22 cellular contexts compared by ENCODE assay signal in genomic region chr17:71071041-71071440, GRCh38.
DNase-seq lines count a peak whose midpoint lies in the region; ATAC-seq, FAIRE-seq and TF ChIP-seq lines count a peak whose summit lies in the region.
"Had no signal": no experiment of that assay in that cellular context is flagged by ENCODE, and none has a peak within 500 bp of the region (broad histone marks: within the 10 kb centered on the region; RNA-seq: fewer than 3 reads in every experiment).

No MANE protein-coding gene starts in this region.

- H2AFZ ChIP-seq in mammary epithelial cell (ENCODE audit: low read depth, low read length) (no peak overlapping the region), astrocyte (ENCODE audit: low read depth, low read length) (no peak overlapping the region), mesenchymal stem cell (ENCODE audit: low read depth, low read length) (no peak overlapping the region), OCI-LY7 (ENCODE audit: low read length) (no peak overlapping the region)

- H3K18ac ChIP-seq in mesenchymal stem cell (ENCODE audit: low read depth in 1 of 2, low read length in 2 of 2): no peak overlapping the region

- H2BK120ac ChIP-seq in mesenchymal stem cell (ENCODE audit: low read depth, low read length): no peak overlapping the region

- H3K9ac ChIP-seq in mammary epithelial cell (ENCODE audit: insufficient read depth, low read length) (no peak overlapping the region), astrocyte (ENCODE audit: low read length) (no peak overlapping the region), mesenchymal stem cell (ENCODE audit: low read length) (peak overlapping the region; percentile 1)

- POLR2A ChIA-PET in MCF 10A (lab: Yijun Ruan, JAX) (interaction anchor here (0.6 kb wide), 1 partner anchor 16 kb away, joined by 3 read pairs; no protein-coding TSS in a partner anchor), OCI-LY7 (lab: Charles Lee) (no interaction called here)

- CTCF ChIA-PET in mammary epithelial cell (lab: Charles Lee; ENCODE audit: low non-redundant PET): no interaction called here
- CTCF ChIA-PET in MCF 10A (lab: Yijun Ruan, JAX): no interaction called here
- CTCF ChIA-PET in OCI-LY7 (lab: Charles Lee; ENCODE audit: unreplicated experiment): no interaction called here

- H3K9me3 ChIP-seq in mammary epithelial cell (replicated peaks; ENCODE audit: insufficient read depth, low read length): no peaks in the 10 kb centered on the region
- no peaks in the 10 kb centered on the region for H3K9me3 ChIP-seq in astrocyte (ENCODE audit: insufficient read depth, low read depth, low read length)
- no peaks in the 10 kb centered on the region for H3K9me3 ChIP-seq in mesenchymal stem cell (ENCODE audit: control insufficient read depth, low read length)
- no peaks in the 10 kb centered on the region for H3K9me3 ChIP-seq in OCI-LY7 (ENCODE audit: low read length)

- TF ChIP-seq CTCF in mammary epithelial cell (conservative IDR thresholded peaks at IDR 0.05 in 1 of 2, IDR thresholded peaks at IDR 0.05 in 1 of 2; ENCODE audit: extremely low read depth in 1 of 2, insufficient read depth in 1 of 2, low read depth in 1 of 2, low read length in 2 of 2) (no peak), MCF 10A (IDR thresholded peaks at IDR 0.05; ENCODE audit: unreplicated experiment) (no peak), astrocyte (IDR thresholded peaks at IDR 0.05; ENCODE audit: insufficient read depth, low read depth, low read length) (no peak), OCI-LY7 (conservative IDR thresholded peaks at IDR 0.05; ENCODE audit: low read length) (no peak), natural killer cell (IDR thresholded peaks at IDR 0.05) (no peak)

- no peaks in the 10 kb centered on the region for H3K27me3 Mint-ChIP-seq in MCF 10A (ENCODE audit: insufficient read depth, unreplicated experiment)
- H3K27me3 Mint-ChIP-seq in astrocyte (ENCODE audit: low read depth, unreplicated experiment): no peaks in the 10 kb centered on the region
- H3K27me3 Mint-ChIP-seq in natural killer cell (ENCODE audit: low read depth in 2 of 2): no peaks in the 10 kb centered on the region

- H3K4me3 Mint-ChIP-seq in MCF 10A (ENCODE audit: unreplicated experiment) (no peak overlapping the region), astrocyte (ENCODE audit: unreplicated experiment) (no peak overlapping the region), natural killer cell (no peak overlapping the region)
- H3K4me3 Mint-ChIP-seq: CD8-positive, alpha-beta memory T cell had no signal

- no peak for FAIRE-seq in astrocyte (lab: Jason Lieb, UNC)

- H3K27ac ChIP-seq in mammary epithelial cell (ENCODE audit: insufficient read depth, low read depth, low read length) (peak overlapping the region; percentile 86), astrocyte (ENCODE audit: low read depth, low read length) (peak overlapping the region; percentile 91), mesenchymal stem cell (ENCODE audit: low read length, poor library complexity, severe bottlenecking) (no peak overlapping the region), OCI-LY7 (ENCODE audit: low read depth, low read length, poor library complexity, severe bottlenecking) (no peak overlapping the region)
- H3K27ac ChIP-seq: 22Rv1, C4-2B, HL-60, SK-N-MC had no signal

- H3K79me2 ChIP-seq in mammary epithelial cell (ENCODE audit: insufficient read depth, low read length) (no peaks in the 10 kb centered on the region), astrocyte (ENCODE audit: insufficient read depth, low read length) (no peaks in the 10 kb centered on the region), OCI-LY7 (ENCODE audit: insufficient read depth, low read depth, low read length) (no peaks in the 10 kb centered on the region)

- H2BK15ac ChIP-seq in mesenchymal stem cell (ENCODE audit: low read depth, poor library complexity, severe bottlenecking): no peak overlapping the region

- no peak for ATAC-seq in natural killer cell

- H3K4me2 ChIP-seq in mammary epithelial cell (ENCODE audit: insufficient read depth, low read depth, low read length) (no peak overlapping the region), astrocyte (ENCODE audit: low read length) (no peak overlapping the region), mesenchymal stem cell (ENCODE audit: low read length, poor library complexity, severe bottlenecking) (no peak overlapping the region), OCI-LY7 (ENCODE audit: low read length) (no peak overlapping the region)

- H3K27ac Mint-ChIP-seq in MCF 10A (ENCODE audit: low read depth, unreplicated experiment) (no peak overlapping the region), astrocyte (ENCODE audit: unreplicated experiment) (no peak overlapping the region), natural killer cell (no peak overlapping the region)
- H3K27ac Mint-ChIP-seq: CD8-positive, alpha-beta memory T cell had no signal

- BruUV-seq in mammary epithelial cell (replicated peaks; lab: Mats Ljungman, UMichigan): no TSS peak
- no TSS peak for BruUV-seq in MCF 10A (replicated peaks; lab: Mats Ljungman, UMichigan)
- BruUV-seq in OCI-LY7 (replicated peaks; lab: Mats Ljungman, UMichigan): no TSS peak

- H4K20me1 ChIP-seq in mammary epithelial cell (ENCODE audit: insufficient read depth, low read length) (no peaks in the 10 kb centered on the region), astrocyte (ENCODE audit: insufficient read depth, low read length) (no peaks in the 10 kb centered on the region), OCI-LY7 (ENCODE audit: insufficient read depth, low read length) (no peaks in the 10 kb centered on the region)

- dilution Hi-C loops in mammary epithelial cell (cut with HindIII; ENCODE audit: low sequenced_read_pairs): no loop called here

- no peak overlapping the region for H2BK12ac ChIP-seq in mesenchymal stem cell (ENCODE audit: low read length in 2 of 2)

- H4K8ac ChIP-seq in mesenchymal stem cell (ENCODE audit: low read length): no peak overlapping the region

- peak overlapping the region in 1 of 2 experiments; percentile 41 for H3K14ac ChIP-seq in mesenchymal stem cell (ENCODE audit: low read length in 2 of 2)

- intact Hi-C loops in mammary epithelial cell (cut with micrococcal nuclease): no loop called here
- intact Hi-C loops in MCF 10A (cut with micrococcal nuclease): no loop called here
- intact Hi-C loops in OCI-LY7 (cut with micrococcal nuclease; ENCODE audit: unreplicated experiment): no loop called here
- intact Hi-C loops in natural killer cell (cut with micrococcal nuclease): no loop called here

- H3K79me1 ChIP-seq in mesenchymal stem cell (replicated peaks; ENCODE audit: low read length, poor library complexity, severe bottlenecking): no peaks in the 10 kb centered on the region

- in situ Hi-C loops in mammary epithelial cell (cut with MboI; ENCODE audit: low sequenced_read_pairs in 2 of 2): no loop called here

- H3K36me3 Mint-ChIP-seq in MCF 10A (ENCODE audit: insufficient read depth, unreplicated experiment) (no peaks in the 10 kb centered on the region), astrocyte (ENCODE audit: low read depth, unreplicated experiment) (no peaks in the 10 kb centered on the region), natural killer cell (peaks cover 8% of the 10 kb centered on the region)
- H3K36me3 Mint-ChIP-seq: CD8-positive, alpha-beta memory T cell had no signal

- H2AK5ac ChIP-seq in mesenchymal stem cell (ENCODE audit: low read length, severe bottlenecking): no peak overlapping the region

- no peak overlapping the region for H3K4ac ChIP-seq in mesenchymal stem cell (ENCODE audit: low read depth in 1 of 2, low read length in 2 of 2)

- H2BK5ac ChIP-seq in mesenchymal stem cell (ENCODE audit: low read depth, low read length, poor library complexity, severe bottlenecking): no peak overlapping the region

- H3K27me3 ChIP-seq in mammary epithelial cell (ENCODE audit: insufficient read depth, low read length) (no peaks in the 10 kb centered on the region), astrocyte (ENCODE audit: insufficient read depth, low read length) (no peaks in the 10 kb centered on the region), mesenchymal stem cell (ENCODE audit: control insufficient read depth in 1 of 2, insufficient read depth in 1 of 2, low read length in 2 of 2) (no peaks in the 10 kb centered on the region)

- no peak overlapping the region for H3K23ac ChIP-seq in mesenchymal stem cell (ENCODE audit: low read length in 2 of 2)

- DNase-seq in mammary epithelial cell (no peak), MCF 10A (ENCODE audit: unreplicated experiment) (no peak), astrocyte (ENCODE audit: low read depth) (no peak), mesenchymal stem cell (no peak), T-helper 2 cell (no peak), OCI-LY7 (ENCODE audit: low spot score) (no peak), DMS53 treated with DMSO at 0.1 percent for 48 hours (lab: John Stamatoyannopoulos, UW; ENCODE audit: unreplicated experiment) (no peak), natural killer cell (no peak)
- DNase-seq: CD8-positive, alpha-beta memory T cell; GDM1; H7; KG1; NCI-H1417; NCI-H1694 treated with DMSO at 0.1 percent for 48 hours; NCI-H446; NCI-H526; RPMI8226; SHP77 treated with DMSO at 0.1 percent for 48 hours had no signal

- H3K36me3 ChIP-seq in mammary epithelial cell (ENCODE audit: insufficient read depth, low read length) (no peaks in the 10 kb centered on the region), astrocyte (ENCODE audit: insufficient read depth, low read length) (no peaks in the 10 kb centered on the region), mesenchymal stem cell (ENCODE audit: control insufficient read depth in 1 of 2, insufficient read depth in 2 of 2, low read depth in 1 of 2, low read length in 2 of 2) (no peaks in the 10 kb centered on the region), OCI-LY7 (ENCODE audit: insufficient read depth, low read length) (no peaks in the 10 kb centered on the region)

- WGBS in mammary epithelial cell (ENCODE audit: low coverage, missing lambda C conversion rate): 100% methylated on average over 3 of the region's 4 CpGs
- 99% methylated on average over 4 of the region's 4 CpGs for WGBS in mesenchymal stem cell

- H4K91ac ChIP-seq in mesenchymal stem cell (ENCODE audit: low read length): no peak overlapping the region

- peaks cover 8% of the 10 kb centered on the region for H3K9me3 Mint-ChIP-seq in MCF 10A (ENCODE audit: unreplicated experiment)
- no peaks in the 10 kb centered on the region for H3K9me3 Mint-ChIP-seq in astrocyte (ENCODE audit: unreplicated experiment)
- peaks cover 14 to 18% of the 10 kb centered on the region in 2 donors for H3K9me3 Mint-ChIP-seq in natural killer cell

- H3K9me2 ChIP-seq in OCI-LY7 (ENCODE audit: insufficient read depth, low read length): no peaks in the 10 kb centered on the region

- H3K4me3 ChIP-seq in mammary epithelial cell (replicated peaks in 1 of 3; ENCODE audit: insufficient read depth in 1 of 3, low read depth in 2 of 3, low read length in 3 of 3) (no peak overlapping the region), astrocyte (ENCODE audit: insufficient read depth, low read depth, low read length) (no peak overlapping the region), mesenchymal stem cell (ENCODE audit: insufficient read depth in 1 of 2, low read depth in 1 of 2, low read length in 2 of 2) (no peak overlapping the region), OCI-LY7 (ENCODE audit: low read depth, low read length, poor library complexity, severe bottlenecking) (no peak overlapping the region)
- H3K4me3 ChIP-seq: SK-N-MC had no signal

- H3K4me1 ChIP-seq in mammary epithelial cell (ENCODE audit: insufficient read depth, low read length) (peaks cover 11% of the 10 kb centered on the region), astrocyte (ENCODE audit: insufficient read depth, low read length) (peaks cover 8% of the 10 kb centered on the region), mesenchymal stem cell (ENCODE audit: control insufficient read depth, insufficient read depth, low read depth, low read length) (no peaks in the 10 kb centered on the region), OCI-LY7 (ENCODE audit: insufficient read depth, low read length, poor library complexity, severe bottlenecking) (no peaks in the 10 kb centered on the region)

- H3K4me1 Mint-ChIP-seq in MCF 10A (ENCODE audit: insufficient read depth, unreplicated experiment) (peaks cover 14% of the 10 kb centered on the region), astrocyte (ENCODE audit: low read depth, unreplicated experiment) (peaks cover 19% of the 10 kb centered on the region), natural killer cell (no peaks in the 10 kb centered on the region)
- H3K4me1 Mint-ChIP-seq: CD8-positive, alpha-beta memory T cell had no signal

Comparison
In these comparisons a context has a peak if more than half of its experiments do, and no peak if none do; other contexts are left out.
1. H3K27ac ChIP-seq: peak in mammary epithelial cell (single experiment) and astrocyte (single experiment); none in mesenchymal stem cell (single experiment) and OCI-LY7 (single experiment).